28 cellular contexts compared by ENCODE assay signal in genomic region chr5:135296900-135297816, GRCh38.
"Had no signal": no experiment of that assay in that cellular context is flagged by ENCODE, and none has a peak within 500 bp of the region (broad histone marks: within the 10 kb centered on the region; RNA-seq: fewer than 3 reads in every experiment).

No MANE protein-coding gene starts in this region.

- H3K4me2 ChIP-seq: neural progenitor cell, smooth muscle cell had no signal

- ATAC-seq: left cardiac atrium; left lung; natural killer cell; right lobe of liver; stimulated activated memory B cell treated with anti-CD40 and anti-IgM and Interleukin-4, amounts not matched to agents 10 μg/mL and 1 μg/mL and 100 μg/mL, for 72 hours; stimulated activated naive CD8-positive, alpha-beta T cell treated with anti-CD3 and anti-CD28 coated beads, Interleukin-15, amount 100 ng/mL, for 72 hours had no signal

- H3K27ac ChIP-seq: left lung, neural progenitor cell, ovary, right atrium auricular region, right lobe of liver, tibial nerve, uterus had no signal

- H3K36me3 Mint-ChIP-seq: mesothelial cell of epicardium; naive B cell; natural killer cell; neural progenitor cell; stimulated activated memory B cell treated with anti-CD40 and anti-IgM and Interleukin-4, amounts not matched to agents 10 μg/mL and 1 μg/mL and 100 μg/mL, for 72 hours; type B pancreatic cell had no signal

- H3K4me1 ChIP-seq: left lung, neural progenitor cell, right atrium auricular region, right lobe of liver, tibial nerve, uterus had no signal

- H3K9ac ChIP-seq: neural progenitor cell had no signal

- H3K36me3 ChIP-seq: left lung, neural progenitor cell, ovary, right atrium auricular region, right lobe of liver, tibial nerve, uterus had no signal

- H3K9me3 ChIP-seq: left lung, ovary, right atrium auricular region, right lobe of liver, tibial nerve, uterus had no signal

- H3K27me3 ChIP-seq: left lung, ovary, right atrium auricular region, right lobe of liver, tibial nerve, uterus had no signal

- H3K4me3 Mint-ChIP-seq: mesothelial cell of epicardium; natural killer cell; nephron progenitor cell; neural progenitor cell; stimulated activated memory B cell treated with anti-CD40 and anti-IgM and Interleukin-4, amounts not matched to agents 10 μg/mL and 1 μg/mL and 100 μg/mL, for 72 hours; stimulated activated naive CD8-positive, alpha-beta T cell treated with anti-CD3 and anti-CD28 coated beads, Interleukin-15, amount 100 ng/mL, for 72 hours; type B pancreatic cell had no signal

- H3K4me3 ChIP-seq: left lung, lung, neural progenitor cell, ovary, right atrium auricular region, right lobe of liver, smooth muscle cell, tibial nerve, uterus had no signal

- H2AFZ ChIP-seq: neural progenitor cell had no signal

- FAIRE-seq: keratinocyte had no signal

- H3K27ac Mint-ChIP-seq: naive B cell; natural killer cell; nephron progenitor cell; neural progenitor cell; progenitor cell of endocrine pancreas; stimulated activated memory B cell treated with anti-CD40 and anti-IgM and Interleukin-4, amounts not matched to agents 10 μg/mL and 1 μg/mL and 100 μg/mL, for 72 hours; stimulated activated naive CD8-positive, alpha-beta T cell treated with anti-CD3 and anti-CD28 coated beads, Interleukin-15, amount 100 ng/mL, for 72 hours; type B pancreatic cell had no signal

- H3K4me1 Mint-ChIP-seq: naive B cell; natural killer cell; nephron progenitor cell; neural progenitor cell; stimulated activated memory B cell treated with anti-CD40 and anti-IgM and Interleukin-4, amounts not matched to agents 10 μg/mL and 1 μg/mL and 100 μg/mL, for 72 hours; stimulated activated naive CD8-positive, alpha-beta T cell treated with anti-CD3 and anti-CD28 coated beads, Interleukin-15, amount 100 ng/mL, for 72 hours had no signal

- DNase-seq: hypothalamus; kidney glomerular epithelial cell; left cardiac atrium; left lung; mesendoderm; naive B cell; natural killer cell; nephron progenitor cell; ovary; right lobe of liver; stimulated activated CD4-positive, alpha-beta T cell treated with anti-CD3 and anti-CD28 coated beads, Interleukin-1b, Interleukin-23, amount 100 ng/mL, for 48 hours; stimulated activated CD4-positive, alpha-beta T cell treated with anti-CD3 and anti-CD28 coated beads, Interleukin-2, amount 100 ng/mL, for 48 hours; stimulated activated CD4-positive, alpha-beta T cell treated with anti-CD3 and anti-CD28 coated beads, Interleukin-4, amount 100 ng/mL, for 4 hours; stimulated activated CD8-positive, alpha-beta memory T cell treated with anti-CD3 and anti-CD28 coated beads, Interleukin-4, amount 100 ng/mL, for 48 hours; stimulated activated naive CD4-positive, alpha-beta T cell treated with Interleukin-2 at 50 U/mL for 16 hours; stimulated activated naive CD8-positive, alpha-beta T cell treated with anti-CD3 and anti-CD28 coated beads, Interleukin-15, amount 100 ng/mL, for 72 hours; substantia nigra; uterus had no signal

- H3K9me3 Mint-ChIP-seq: natural killer cell; stimulated activated memory B cell treated with anti-CD40 and anti-IgM and Interleukin-4, amounts not matched to agents 10 μg/mL and 1 μg/mL and 100 μg/mL, for 72 hours; stimulated activated naive CD8-positive, alpha-beta T cell treated with anti-CD3 and anti-CD28 coated beads, Interleukin-15, amount 100 ng/mL, for 72 hours; type B pancreatic cell had no signal

- H3K27me3 Mint-ChIP-seq: progenitor cell of endocrine pancreas had no signal
